ENCODE assay signal across 12 cellular contexts in genomic region chr21:34519013-34519412, GRCh38.
"Had no signal": no experiment of that assay in that cellular context is flagged by ENCODE, and none has a peak within 500 bp of the region (broad histone marks: within the 10 kb centered on the region; RNA-seq: fewer than 3 reads in every experiment).

No MANE protein-coding gene starts in this region.

- H3K4me3 ChIP-seq: dorsolateral prefrontal cortex, hepatocyte, left lung, SK-N-MC, transverse colon had no signal

- DNase-seq: activated CD4-positive, CD25-positive, alpha-beta regulatory T cell treated with anti-CD3 and anti-CD28 coated beads, Interleukin-2, amount 50 U/mL, for 72 hours; activated naive CD4-positive, alpha-beta T cell; activated T-cell treated with anti-CD3 and anti-CD28 coated beads for 4 hours; dorsolateral prefrontal cortex; left lung; nephron progenitor cell; stimulated activated CD4-positive, alpha-beta T cell treated with anti-CD3 and anti-CD28 coated beads, Interleukin-12 subunit alpha, Interleukin-12 subunit beta, amount 100 ng/mL, for 4 hours; stimulated activated naive B cell treated with anti-CD40 and anti-IgM and Interleukin-4, amounts not matched to agents 10 μg/mL and 1 μg/mL and 100 μg/mL, for 72 hours; T-helper 9 cell; transverse colon had no signal

- H3K9me3 ChIP-seq: left lung, transverse colon had no signal

- H3K27ac ChIP-seq: hepatocyte, SK-N-MC had no signal

- H3K27me3 ChIP-seq: dorsolateral prefrontal cortex, hepatocyte, left lung, transverse colon had no signal
